ENCODE assay signal across 13 cellular contexts in genomic region chr5:140252470-140253126, GRCh38. TPM values are rescaled to one million over a fixed set of nuclear protein-coding genes. Genes with fewer than 3 reads are reported as not detected.
A peak's percentile ranks its signal among the peaks of the same experiment; 100 is the strongest.
DNase-seq lines count a peak whose midpoint lies in the region; ATAC-seq and TF ChIP-seq lines count a peak whose summit lies in the region.
"Had no signal": no experiment of that assay in that cellular context is flagged by ENCODE, and none has a peak within 500 bp of the region (broad histone marks: within the 10 kb centered on the region; RNA-seq: fewer than 3 reads in every experiment).

No MANE protein-coding gene starts in this region.

- H4K20me1 ChIP-seq in neural progenitor cell (ENCODE audit: low read depth), result peaks cover 52% of the 10 kb centered on the region

- ATAC-seq in memory B cell (ENCODE audit: low read depth), result no peak
- ATAC-seq: left ventricle myocardium superior had no signal

- DNase-seq in left ventricle myocardium inferior (no peak), cardiac septum (ENCODE audit: low spot score) (no peak), memory B cell (ENCODE audit: low spot score in 2 of 2) (no peak), neural progenitor cell (ENCODE audit: low spot score) (no peak), HUDEP-2 (lab: John Stamatoyannopoulos, UW; ENCODE audit: unreplicated experiment in 76 of 76) (no peak), NCI-H2081 (lab: John Stamatoyannopoulos, UW) (no peak), NCI-H2196 treated with DMSO at 0.1 percent for 48 hours (lab: John Stamatoyannopoulos, UW; ENCODE audit: unreplicated experiment) (no peak)
- DNase-seq in activated CD4-positive, alpha-beta memory T cell treated with anti-CD3 and anti-CD28 coated beads, Interleukin-2, amount 10 ng/mL, durations not matched to agents 7 days and 5 days, result no peak
- DNase-seq: left ventricle myocardium superior, NCI-H226 had no signal

- H3K27me3 ChIP-seq in left ventricle myocardium inferior (ENCODE audit: low read depth), result no peaks in the 10 kb centered on the region
- no peaks in the 10 kb centered on the region for H3K27me3 ChIP-seq in neural progenitor cell
- H3K27me3 ChIP-seq: cardiac muscle cell, hepatocyte had no signal

- peaks cover 47% of the 10 kb centered on the region for H3K36me3 Mint-ChIP-seq in activated CD4-positive, alpha-beta memory T cell treated with anti-CD3 and anti-CD28 coated beads, Interleukin-2, amount 10 ng/mL, durations not matched to agents 7 days and 5 days (ENCODE audit: low read depth)
- H3K36me3 Mint-ChIP-seq in memory B cell (peaks cover 7% of the 10 kb centered on the region), neural progenitor cell (peaks cover 13% of the 10 kb centered on the region)

- no peak overlapping the region for H2AFZ ChIP-seq in neural progenitor cell (replicated peaks)
- H2AFZ ChIP-seq: hepatocyte had no signal

- H3K27me3 Mint-ChIP-seq in activated CD4-positive, alpha-beta memory T cell treated with anti-CD3 and anti-CD28 coated beads, Interleukin-2, amount 10 ng/mL, durations not matched to agents 7 days and 5 days, result no peaks in the 10 kb centered on the region
- no peaks in the 10 kb centered on the region for H3K27me3 Mint-ChIP-seq in memory B cell
- peaks cover 3% of the 10 kb centered on the region for H3K27me3 Mint-ChIP-seq in neural progenitor cell (ENCODE audit: insufficient read depth, low read depth)
- H3K27me3 Mint-ChIP-seq: B cell had no signal

- H3K27ac Mint-ChIP-seq in activated CD4-positive, alpha-beta memory T cell treated with anti-CD3 and anti-CD28 coated beads, Interleukin-2, amount 10 ng/mL, durations not matched to agents 7 days and 5 days, result peak overlapping the region; percentile 94
- H3K27ac Mint-ChIP-seq in memory B cell (peak overlapping the region; percentile 75), neural progenitor cell (no peak overlapping the region)
- H3K27ac Mint-ChIP-seq: B cell had no signal

- H3K36me3 ChIP-seq in left ventricle myocardium inferior (peaks cover 12% of the 10 kb centered on the region), neural progenitor cell (no peaks in the 10 kb centered on the region)

- CTCF ChIA-PET in activated CD4-positive, alpha-beta memory T cell treated with anti-CD3 and anti-CD28 coated beads, Interleukin-2, amount 10 ng/mL, durations not matched to agents 7 days and 5 days (lab: Charles Lee), result interaction anchor here (1.1 to 28.6 kb wide), 5 partner anchors 8 to 106 kb away, joined by 4 to 951 read pairs (median 7); partner anchors contain the start of gene HBEGF

- POLR2A ChIA-PET in activated CD4-positive, alpha-beta memory T cell treated with anti-CD3 and anti-CD28 coated beads, Interleukin-2, amount 10 ng/mL, durations not matched to agents 7 days and 5 days (lab: Charles Lee), result interaction anchor here (0.7 to 4.9 kb wide), 8 partner anchors 9 to 447 kb away, joined by 3 to 40 read pairs (median 4); partner anchors contain the start of genes HBEGF, IK, NDUFA2 and PFDN1

- H3K4me1 ChIP-seq in left ventricle myocardium inferior (peaks cover 85% of the 10 kb centered on the region), neural progenitor cell (no peaks in the 10 kb centered on the region)

- H3K9ac ChIP-seq in neural progenitor cell, result no peak overlapping the region

- no peak overlapping the region for H3K4me2 ChIP-seq in neural progenitor cell
- H3K4me2 ChIP-seq: hepatocyte had no signal

- H3K27ac ChIP-seq in left ventricle myocardium inferior (replicated peaks) (peak overlapping the region; percentile 44), neural progenitor cell (no peak overlapping the region)
- H3K27ac ChIP-seq: cardiac muscle cell, hepatocyte had no signal

- intact Hi-C loops in left ventricle myocardium inferior (cut with micrococcal nuclease), result no loop called here
- intact Hi-C loops in cardiac septum (cut with DNase I), result no loop called here

- H3K9me3 Mint-ChIP-seq in activated CD4-positive, alpha-beta memory T cell treated with anti-CD3 and anti-CD28 coated beads, Interleukin-2, amount 10 ng/mL, durations not matched to agents 7 days and 5 days, result no peaks in the 10 kb centered on the region
- no peaks in the 10 kb centered on the region for H3K9me3 Mint-ChIP-seq in memory B cell
- no peaks in the 10 kb centered on the region for H3K9me3 Mint-ChIP-seq in neural progenitor cell

- peaks cover 46% of the 10 kb centered on the region for H3K79me2 ChIP-seq in neural progenitor cell (ENCODE audit: low read depth)

- peak overlapping the region; percentile 4 for H3K4me3 Mint-ChIP-seq in activated CD4-positive, alpha-beta memory T cell treated with anti-CD3 and anti-CD28 coated beads, Interleukin-2, amount 10 ng/mL, durations not matched to agents 7 days and 5 days
- H3K4me3 Mint-ChIP-seq in memory B cell (no peak overlapping the region), neural progenitor cell (no peak overlapping the region)
- H3K4me3 Mint-ChIP-seq: B cell had no signal

- TF ChIP-seq CTCF in left ventricle myocardium inferior (IDR thresholded peaks at IDR 0.05; ENCODE audit: borderline replicate concordance) (no peak), neural progenitor cell (IDR thresholded peaks at IDR 0.05) (no peak)

- H3K4me3 ChIP-seq in left ventricle myocardium inferior (no peak overlapping the region), neural progenitor cell (no peak overlapping the region)
- H3K4me3 ChIP-seq: cardiac muscle cell, hepatocyte had no signal

- H3K4me1 Mint-ChIP-seq in activated CD4-positive, alpha-beta memory T cell treated with anti-CD3 and anti-CD28 coated beads, Interleukin-2, amount 10 ng/mL, durations not matched to agents 7 days and 5 days, result peaks cover 31% of the 10 kb centered on the region
- H3K4me1 Mint-ChIP-seq in memory B cell, result peaks cover 28% of the 10 kb centered on the region
- H3K4me1 Mint-ChIP-seq in neural progenitor cell, result no peaks in the 10 kb centered on the region

- no peaks in the 10 kb centered on the region for H3K9me3 ChIP-seq in left ventricle myocardium inferior (replicated peaks)
- H3K9me3 ChIP-seq in neural progenitor cell (ENCODE audit: low read depth), result no peaks in the 10 kb centered on the region

- H3F3A ChIP-seq in neural progenitor cell (ENCODE audit: low read depth), result no peaks in the 10 kb centered on the region

RNA-seq across cellular contexts. Expression of gene PFDN1, which starts 50.3 kb away (rescaled TPM):
- total RNA-seq in left ventricle myocardium inferior (68.7 TPM), cardiac septum (71.7 TPM), neural progenitor cell (ENCODE audit: low replicate concordance) (79.8 and 84.3 TPM in 2 replicates)
- total RNA-seq in activated CD4-positive, alpha-beta memory T cell treated with anti-CD3 and anti-CD28 coated beads, Interleukin-2, amount 10 ng/mL, durations not matched to agents 7 days and 5 days, result 10 to 100 TPM; 52.3 to 55.8 TPM
